In genomic region chr3:9430733-9431132, GRCh38 we compare ENCODE assay signal across 24 cellular contexts.
"Had no signal": no experiment of that assay in that cellular context is flagged by ENCODE, and none has a peak within 500 bp of the region (broad histone marks: within the 10 kb centered on the region; RNA-seq: fewer than 3 reads in every experiment).

No MANE protein-coding gene starts in this region.

- H3K9me3 Mint-ChIP-seq: activated CD4-positive, alpha-beta T cell treated with anti-CD3 and anti-CD28 coated beads, Interleukin-2, amount 10 ng/mL, durations not matched to agents 7 days and 5 days; activated CD8-positive, alpha-beta T cell treated with anti-CD3 and anti-CD28 coated beads for 36 hours; activated T-helper 2 cell treated with anti-CD3 and anti-CD28 coated beads, Interferon-gamma antibody, Interleukin-2, Interleukin-4, amounts not matched to agents 10 μg/mL and 5 μg/mL and 100 μg/mL, durations not matched to agents 14 hours and 24 hours and 36 hours; T-cell; type B pancreatic cell had no signal

- H3K4me3 ChIP-seq: adrenal gland, left ventricle myocardium inferior, sigmoid colon, spleen, testis, vagina had no signal

- H3K9me3 ChIP-seq: adrenal gland, left ventricle myocardium inferior, sigmoid colon, spleen, testis, vagina had no signal

- DNase-seq: activated CD4-positive, alpha-beta T cell treated with anti-CD3 and anti-CD28 coated beads, Interleukin-2, amount 10 ng/mL, durations not matched to agents 7 days and 5 days; activated CD4-positive, CD25-positive, alpha-beta regulatory T cell treated with anti-CD3 and anti-CD28 coated beads, Interleukin-2, amount 50 U/mL, for 72 hours; activated CD8-positive, alpha-beta memory T cell treated with anti-CD3 and anti-CD28 coated beads, Interleukin-2, amount 10 ng/mL, durations not matched to agents 7 days and 5 days; activated CD8-positive, alpha-beta T cell treated with anti-CD3 and anti-CD28 coated beads for 36 hours; activated naive CD4-positive, alpha-beta T cell; adrenal gland; cortex of kidney; left ventricle myocardium inferior; nucleus accumbens; posterior cingulate gyrus; sigmoid colon; spleen; stimulated activated CD4-positive, alpha-beta T cell treated with anti-CD3 and anti-CD28 coated beads, Interleukin-4, amount 100 ng/mL, for 1 hour; stimulated activated naive CD4-positive, alpha-beta T cell; T-cell; testis; WERI-Rb-1 had no signal

- H3K27me3 Mint-ChIP-seq: activated CD4-positive, alpha-beta T cell treated with anti-CD3 and anti-CD28 coated beads, Interleukin-2, amount 10 ng/mL, durations not matched to agents 7 days and 5 days; activated CD8-positive, alpha-beta memory T cell treated with anti-CD3 and anti-CD28 coated beads, Interleukin-2, amount 10 ng/mL, durations not matched to agents 7 days and 5 days; activated CD8-positive, alpha-beta T cell treated with anti-CD3 and anti-CD28 coated beads for 36 hours; activated naive CD8-positive, alpha-beta T cell; T-cell; type B pancreatic cell had no signal

- H3K27ac Mint-ChIP-seq: activated CD4-positive, alpha-beta T cell treated with anti-CD3 and anti-CD28 coated beads, Interleukin-2, amount 10 ng/mL, durations not matched to agents 7 days and 5 days; activated CD8-positive, alpha-beta memory T cell treated with anti-CD3 and anti-CD28 coated beads, Interleukin-2, amount 10 ng/mL, durations not matched to agents 7 days and 5 days; activated CD8-positive, alpha-beta T cell treated with anti-CD3 and anti-CD28 coated beads for 36 hours; activated naive CD8-positive, alpha-beta T cell; activated T-helper 2 cell treated with anti-CD3 and anti-CD28 coated beads, Interferon-gamma antibody, Interleukin-2, Interleukin-4, amounts not matched to agents 10 μg/mL and 5 μg/mL and 100 μg/mL, durations not matched to agents 14 hours and 24 hours and 36 hours; T-cell; type B pancreatic cell had no signal

- H3K27ac ChIP-seq: epithelial cell of prostate, left ventricle myocardium inferior, sigmoid colon, spleen, testis, vagina, WERI-Rb-1 had no signal

- FAIRE-seq: bronchial epithelial cell, TTC549 had no signal

- ATAC-seq: activated CD8-positive, alpha-beta memory T cell treated with anti-CD3 and anti-CD28 coated beads, Interleukin-2, amount 10 ng/mL, durations not matched to agents 7 days and 5 days; activated CD8-positive, alpha-beta T cell treated with anti-CD3 and anti-CD28 coated beads for 36 hours; T-cell had no signal

- H3K4me3 Mint-ChIP-seq: activated CD4-positive, alpha-beta T cell treated with anti-CD3 and anti-CD28 coated beads, Interleukin-2, amount 10 ng/mL, durations not matched to agents 7 days and 5 days; activated CD8-positive, alpha-beta memory T cell treated with anti-CD3 and anti-CD28 coated beads, Interleukin-2, amount 10 ng/mL, durations not matched to agents 7 days and 5 days; activated CD8-positive, alpha-beta T cell treated with anti-CD3 and anti-CD28 coated beads for 36 hours; activated naive CD8-positive, alpha-beta T cell; T-cell; type B pancreatic cell had no signal

- H3K27me3 ChIP-seq: adrenal gland, sigmoid colon, spleen, testis, vagina had no signal
